In genomic region chr16:22694887-22695382, GRCh38 we compare ENCODE assay signal across 11 cellular contexts.
A peak's percentile ranks its signal among the peaks of the same experiment; 100 is the strongest.
DNase-seq lines count a peak whose midpoint lies in the region; ATAC-seq lines count a peak whose summit lies in the region.
"Had no signal": no experiment of that assay in that cellular context is flagged by ENCODE, and none has a peak within 500 bp of the region (broad histone marks: within the 10 kb centered on the region; RNA-seq: fewer than 3 reads in every experiment).

No MANE protein-coding gene starts in this region.

- no peaks in the 10 kb centered on the region for H3K27me3 ChIP-seq in right cardiac atrium (ENCODE audit: control insufficient read depth, insufficient read depth)

- ATAC-seq in right cardiac atrium (peak; percentile 91 to 95), HG03159 (IDR thresholded peaks at IDR 0.05; ENCODE audit: unreplicated experiment) (no peak), GM19455 (IDR thresholded peaks at IDR 0.05; ENCODE audit: unreplicated experiment) (no peak)
- ATAC-seq: K562 had no signal

- H3K27ac ChIP-seq in right cardiac atrium (ENCODE audit: low read length) (no peak overlapping the region), skin epidermis (peak overlapping the region in 12 of 21 experiments; percentile 2 to 87 (median 23))

- H3K4me1 ChIP-seq in right cardiac atrium (ENCODE audit: control insufficient read depth, insufficient read depth, low read length) = peaks cover 2% of the 10 kb centered on the region

- intact Hi-C loops in right cardiac atrium (cut with DNase I) = no loop called here

- DNase-seq in ELF-1 (ENCODE audit: low read depth, low spot score) = peak; percentile 43
- peak; percentile 83 for DNase-seq in astrocyte of the hippocampus (ENCODE audit: low read depth, low spot score)
- DNase-seq in right cardiac atrium = peak; percentile 35 to 59 (median 51)
- DNase-seq in NCI-H2029 (lab: John Stamatoyannopoulos, UW) = no peak
- DNase-seq in stimulated activated CD4-positive, alpha-beta T cell treated with anti-CD3 and anti-CD28 coated beads, Interleukin-2, amount 100 ng/mL, for 24 hours = no peak
- DNase-seq: activated CD4-positive, alpha-beta memory T cell treated with anti-CD3 and anti-CD28 coated beads for 36 hours; NCI-H2227 treated with DMSO at 0.1 percent for 48 hours had no signal

- peaks cover 3% of the 10 kb centered on the region for H3K9me3 ChIP-seq in right cardiac atrium (ENCODE audit: control insufficient read depth, low read length)

- 47% methylated on average over 6 of the region's 6 CpGs for WGBS in right cardiac atrium

- H3K4me3 ChIP-seq in right cardiac atrium (ENCODE audit: low read length) = no peak overlapping the region
- no peak overlapping the region for H3K4me3 ChIP-seq in skin epidermis
- H3K4me3 ChIP-seq: K562 had no signal

Comparison
In these comparisons a context has a peak if more than half of its experiments do, and no peak if none do; other contexts are left out.
1. DNase-seq: peak in ELF-1 (single experiment), astrocyte of the hippocampus (single experiment) and right cardiac atrium (3 of 3); none in NCI-H2029 (single experiment) and stimulated activated CD4-positive, alpha-beta T cell treated with anti-CD3 and anti-CD28 coated beads, Interleukin-2, amount 100 ng/mL, for 24 hours (0 of 2).
2. ATAC-seq: peak in right cardiac atrium (2 of 2); none in HG03159 (single experiment) and GM19455 (single experiment).